10 cellular contexts compared by ENCODE assay signal in genomic region chr12:53222170-53223005, GRCh38. TPM values are rescaled to one million over a fixed set of nuclear protein-coding genes. Genes with fewer than 3 reads are reported as not detected.
DNase-seq lines count a peak whose midpoint lies in the region; ATAC-seq and TF ChIP-seq lines count a peak whose summit lies in the region.
"Had no signal": no experiment of that assay in that cellular context is flagged by ENCODE, and none has a peak within 500 bp of the region (broad histone marks: within the 10 kb centered on the region; RNA-seq: fewer than 3 reads in every experiment).

No MANE protein-coding gene starts in this region.

- TF ChIP-seq POLR2A in ovary (IDR thresholded peaks at IDR 0.05) = no peak

- no peaks in the 10 kb centered on the region for H3K27me3 ChIP-seq in CD8-positive, alpha-beta memory T cell (ENCODE audit: insufficient read depth, low read length, poor library complexity, severe bottlenecking)
- H3K27me3 ChIP-seq in PC-9 (ENCODE audit: insufficient read depth, low read depth) = no peaks in the 10 kb centered on the region
- H3K27me3 ChIP-seq in ovary = no peaks in the 10 kb centered on the region

- H4K20me1 ChIP-seq in PC-9 (ENCODE audit: insufficient read depth) = no peaks in the 10 kb centered on the region

- in situ Hi-C loops in ACHN (cut with HindIII; ENCODE audit: low pct_ligation_motif_present, low pct_unique_long_range_greater_than_20kb, low sequenced_read_pairs) = no loop called here

- H3K9me2 ChIP-seq in PC-9 (ENCODE audit: insufficient read depth) = no peaks in the 10 kb centered on the region

- TF ChIP-seq EP300 in ovary (IDR thresholded peaks at IDR 0.05) = no peak

- H3K36me3 Mint-ChIP-seq in CD8-positive, alpha-beta memory T cell = peaks cover 0 to 21% (median 4%) of the 10 kb centered on the region in 3 donors
- peaks cover 4% of the 10 kb centered on the region for H3K36me3 Mint-ChIP-seq in endothelial cell (ENCODE audit: low read depth, unreplicated experiment)

- CTCF ChIA-PET in CD8-positive, alpha-beta memory T cell (lab: Charles Lee) = interaction anchor here (1.6 to 12.5 kb wide), 4 partner anchors 9 to 99 kb away, joined by 4 to 165 read pairs (median 10); partner anchors contain the start of genes AAAS and ESPL1
- CTCF ChIA-PET in PC-9 (lab: Charles Lee) = interaction anchor here (0.7 kb wide), 2 partner anchors 41 to 60 kb away, joined by 3 to 7 read pairs; no protein-coding TSS in a partner anchor

- peaks cover 58% of the 10 kb centered on the region for H3K4me1 ChIP-seq in CD8-positive, alpha-beta memory T cell (ENCODE audit: insufficient read depth, low read length)
- H3K4me1 ChIP-seq in PC-9 (replicated peaks; ENCODE audit: insufficient read depth) (peaks cover 72% of the 10 kb centered on the region), ovary (ENCODE audit: insufficient read depth) (peaks cover 11% of the 10 kb centered on the region)

- no TSS peak for BruUV-seq in PC-9 (replicated peaks; lab: Mats Ljungman, UMichigan)

- peaks cover 43% of the 10 kb centered on the region for H3K79me2 ChIP-seq in PC-9 (ENCODE audit: low read depth)

- H3K4me2 ChIP-seq in PC-9 = peak overlapping the region; percentile 99

- no peaks in the 10 kb centered on the region for H3K27me3 Mint-ChIP-seq in CD8-positive, alpha-beta memory T cell
- peaks cover 14% of the 10 kb centered on the region for H3K27me3 Mint-ChIP-seq in endothelial cell (ENCODE audit: unreplicated experiment)

- peaks cover 67 to 79% (median 79%) of the 10 kb centered on the region in 3 donors for H3K4me1 Mint-ChIP-seq in CD8-positive, alpha-beta memory T cell
- H3K4me1 Mint-ChIP-seq in endothelial cell (ENCODE audit: unreplicated experiment) = peaks cover 58% of the 10 kb centered on the region

- 36 to 45% (median 44%) methylated on average over 5 of the region's 5 CpGs for WGBS in ovary, 3 donors

- H3K9me3 ChIP-seq in CD8-positive, alpha-beta memory T cell (ENCODE audit: low read length) = no peaks in the 10 kb centered on the region
- no peaks in the 10 kb centered on the region for H3K9me3 ChIP-seq in PC-9 (ENCODE audit: insufficient read depth, low read depth)
- H3K9me3 ChIP-seq in ovary = no peaks in the 10 kb centered on the region

- intact Hi-C loops in PC-9 (cut with micrococcal nuclease; ENCODE audit: unreplicated experiment) (no loop called here), ovary (cut with DNase I) (no loop called here)

- TF ChIP-seq CTCF in PC-9 (conservative IDR thresholded peaks at IDR 0.05) (no peak), endothelial cell (IDR thresholded peaks at IDR 0.05; ENCODE audit: unreplicated experiment) (no peak), ovary (IDR thresholded peaks at IDR 0.05) (no peak)

- peak overlapping the region; percentile 72 to 85 (median 82) for H3K4me3 Mint-ChIP-seq in CD8-positive, alpha-beta memory T cell
- peak overlapping the region; percentile 68 for H3K4me3 Mint-ChIP-seq in endothelial cell (ENCODE audit: unreplicated experiment)

- peak overlapping the region; percentile 43 for H3K4me3 ChIP-seq in CD8-positive, alpha-beta memory T cell (ENCODE audit: low read length)
- H3K4me3 ChIP-seq in PC-9 (peak overlapping the region; percentile 68; the same call in 1 of the 2 replicates), ovary (peak overlapping the region; percentile 79)

- H3K27ac Mint-ChIP-seq in CD8-positive, alpha-beta memory T cell = peak overlapping the region; percentile 79 to 98 (median 93)
- no peak overlapping the region for H3K27ac Mint-ChIP-seq in endothelial cell (ENCODE audit: unreplicated experiment)

- no peak for ATAC-seq in GM21515 (IDR thresholded peaks at IDR 0.05; ENCODE audit: unreplicated experiment)

- H3K9me3 Mint-ChIP-seq in CD8-positive, alpha-beta memory T cell = no peaks in the 10 kb centered on the region
- no peaks in the 10 kb centered on the region for H3K9me3 Mint-ChIP-seq in endothelial cell (ENCODE audit: unreplicated experiment)

- peak in 1 of 5 donors; percentile 45 for DNase-seq in CD8-positive, alpha-beta memory T cell
- DNase-seq in PC-9 (no peak), endothelial cell (ENCODE audit: low spot score) (no peak), ovary (no peak), CD1c-positive myeloid dendritic cell (ENCODE audit: extremely low spot score) (no peak), NCI-H82 (lab: John Stamatoyannopoulos, UW) (no peak), ACHN (no peak)
- DNase-seq: activated CD4-positive, alpha-beta T cell treated with anti-CD3 and anti-CD28 coated beads, Interleukin-2, amount 50 U/mL, for 1 hour; stimulated activated CD4-positive, alpha-beta T cell treated with anti-CD3 and anti-CD28 coated beads, Interleukin-2, amount 100 ng/mL, for 48 hours had no signal

- peak overlapping the region; percentile 57 for H3K27ac ChIP-seq in CD8-positive, alpha-beta memory T cell (ENCODE audit: low read depth, low read length)
- peak overlapping the region; percentile 96 for H3K27ac ChIP-seq in PC-9
- H3K27ac ChIP-seq in ovary = peak overlapping the region; percentile 83 to 99

- no peak overlapping the region for H2AFZ ChIP-seq in PC-9

- no peaks in the 10 kb centered on the region for H3K36me3 ChIP-seq in CD8-positive, alpha-beta memory T cell (ENCODE audit: insufficient read depth, low read length)
- H3K36me3 ChIP-seq in PC-9 (ENCODE audit: low read depth) (no peaks in the 10 kb centered on the region), ovary (no peaks in the 10 kb centered on the region)

- H3F3A ChIP-seq in PC-9 (ENCODE audit: insufficient read depth, low read depth) = peaks cover 44% of the 10 kb centered on the region

- POLR2A ChIA-PET in CD8-positive, alpha-beta memory T cell (lab: Charles Lee) = interaction anchor here (0.7 to 1.4 kb wide), 2 partner anchors 15 to 93 kb away, joined by 5 to 7 read pairs; partner anchors contain the start of gene ITGB7
- POLR2A ChIA-PET in PC-9 (lab: Charles Lee; ENCODE audit: unreplicated experiment) = no interaction called here

RNA-seq across cellular contexts. Expression of gene RARG, which starts 9.6 kb away (rescaled TPM):
- total RNA-seq in CD8-positive, alpha-beta memory T cell = 10 to 100 TPM; 67.0 to 68.4 TPM
- polyA plus RNA-seq in CD8-positive, alpha-beta memory T cell = 15.4 TPM
- total RNA-seq in PC-9 (2021) (118 and 124 TPM in 2 replicates), endothelial cell (ENCODE audit: unreplicated experiment) (7.9 TPM), ovary (10 to 100 TPM in 6 of 7 donors, 1 to 10 TPM in 1; 8.7 to 37.0 (median 31.7) TPM)
- 10 to 100 TPM; 18.8 to 22.0 TPM for polyA plus RNA-seq in ovary

RNA-seq across cellular contexts. Expression of gene ITGB7, which starts 15.3 kb away (rescaled TPM):
- 100 to 1,000 TPM; 339 TPM for total RNA-seq in CD8-positive, alpha-beta memory T cell
- 292 TPM for polyA plus RNA-seq in CD8-positive, alpha-beta memory T cell
- total RNA-seq in PC-9 (2021) (2.4 and 3.3 TPM in 2 replicates), endothelial cell (ENCODE audit: unreplicated experiment) (0.56 TPM), ovary (1 to 10 TPM in 6 of 7 donors, under 1 TPM in 1; 0.96 to 2.9 (median 1.7) TPM)
- 1 to 10 TPM in 1 of 2 donors, under 1 TPM in 1; 0.45 to 3.1 TPM for polyA plus RNA-seq in ovary

RNA-seq across cellular contexts. Expression of gene CSAD, which starts 41.7 kb away (rescaled TPM):
- total RNA-seq in CD8-positive, alpha-beta memory T cell = 10 to 100 TPM; 15.8 to 18.7 TPM
- polyA plus RNA-seq in CD8-positive, alpha-beta memory T cell = 0.70 TPM
- total RNA-seq in PC-9 (2021) = 33.1 and 49.0 TPM in 2 replicates
- 23.8 TPM for total RNA-seq in endothelial cell (ENCODE audit: unreplicated experiment)
- 10 to 100 TPM; 24.4 to 36.0 (median 28.0) TPM for total RNA-seq in ovary
- 10 to 100 TPM; 19.8 to 29.5 TPM for polyA plus RNA-seq in ovary

RNA-seq across cellular contexts. Expression of gene ZNF740, which starts 41.9 kb away (rescaled TPM):
- total RNA-seq in CD8-positive, alpha-beta memory T cell = 10 to 100 TPM; 50.4 to 52.0 TPM
- 3.3 TPM for polyA plus RNA-seq in CD8-positive, alpha-beta memory T cell
- total RNA-seq in PC-9 (2021) (48.3 and 65.8 TPM in 2 replicates), endothelial cell (ENCODE audit: unreplicated experiment) (47.6 TPM), ovary (10 to 100 TPM in 6 of 7 donors, 1 to 10 TPM in 1; 9.7 to 56.9 (median 46.4) TPM)
- polyA plus RNA-seq in ovary = 10 to 100 TPM; 14.6 to 23.6 TPM

RNA-seq across cellular contexts. Expression of gene ESPL1, which starts 45.7 kb away (rescaled TPM):
- total RNA-seq in CD8-positive, alpha-beta memory T cell = 10 to 100 TPM; 58.4 to 63.4 TPM
- not detected for polyA plus RNA-seq in CD8-positive, alpha-beta memory T cell
- total RNA-seq in PC-9 (2021) (37.4 and 42.0 TPM in 2 replicates), endothelial cell (ENCODE audit: unreplicated experiment) (11.8 TPM), ovary (1 to 10 TPM in 1 of 7 donors, under 1 TPM in 6; 0.11 to 1.6 (median 0.24) TPM)
- polyA plus RNA-seq in ovary = under 1 TPM; 0.37 to 0.40 TPM

Comparison
In these comparisons a context has a peak if more than half of its experiments do, and no peak if none do; other contexts are left out.
1. RNA of gene ITGB7, which starts 15.3 kb away (total RNA-seq): 339 TPM in CD8-positive, alpha-beta memory T cell; 2.4 to 3.3 TPM in PC-9, 0.96 to 2.9 TPM in ovary and 0.56 TPM in endothelial cell (single experiment); every median in the first group is over 10 times any median in the second.
2. Peak in every context shown above with its lines, with median percentiles within 50 percentile points of each other: H3K27ac ChIP-seq and H3K4me3 ChIP-seq.